Comparison of ENCODE assay signal across 8 cellular contexts in genomic region chrX:49308604-49309269, GRCh38. TPM values are rescaled to one million over a fixed set of nuclear protein-coding genes. Genes with fewer than 3 reads are reported as not detected.
DNase-seq lines count a peak whose midpoint lies in the region; ATAC-seq and TF ChIP-seq lines count a peak whose summit lies in the region.

No MANE protein-coding gene starts in this region.

- H3K36me3 Mint-ChIP-seq in WTC11, result no peaks in the 10 kb centered on the region

- peak overlapping the region; percentile 65 for H3K4me3 Mint-ChIP-seq in WTC11

- H3K9me3 Mint-ChIP-seq in WTC11, result no peaks in the 10 kb centered on the region

- peak overlapping the region; percentile 78 for H3K27ac Mint-ChIP-seq in WTC11

- intact Hi-C loops in sciatic nerve (cut with DNase I), result no loop called here

- POLR2A ChIA-PET in WTC11 (lab: Charles Lee), result interaction anchor here (1.3 to 1.9 kb wide), 2 partner anchors 9 to 40 kb away, joined by 3 to 5 read pairs; no protein-coding TSS in a partner anchor

- CTCF ChIA-PET in WTC11 (lab: Charles Lee), result interaction anchor here (1.3 kb wide), 1 partner anchor 17 kb away, joined by 10 read pairs; no protein-coding TSS in a partner anchor

- no peak for DNase-seq in WTC11 (ENCODE audit: low spot score)
- peak; percentile 39 for DNase-seq in fibroblast of villous mesenchyme (ENCODE audit: low read depth)
- DNase-seq in sciatic nerve (ENCODE audit: low spot score), result no peak
- DNase-seq in NCI-H69 (lab: John Stamatoyannopoulos, UW), result no peak
- DNase-seq in foreskin melanocyte, result no peak
- DNase-seq in NCI-H446 (lab: John Stamatoyannopoulos, UW), result no peak

- no peak for TF ChIP-seq CTCF in WTC11 (IDR thresholded peaks at IDR 0.05)
- no peak for TF ChIP-seq CTCF in fibroblast of villous mesenchyme (IDR thresholded peaks at IDR 0.05; ENCODE audit: insufficient read depth, low read depth, low read length)

- no peaks in the 10 kb centered on the region for H3K27me3 Mint-ChIP-seq in WTC11 (ENCODE audit: low read depth)

- H3K4me3 ChIP-seq in fibroblast of villous mesenchyme (ENCODE audit: low read depth, low read length), result peak overlapping the region; percentile 42

- peak; percentile 67 for ATAC-seq in GM18868 (IDR thresholded peaks at IDR 0.05; ENCODE audit: unreplicated experiment)
- ATAC-seq in WTC11, result no peak; the same call in 1 of the 2 replicates
- peak; percentile 77 for ATAC-seq in sciatic nerve
- ATAC-seq in GM21576 (IDR thresholded peaks at IDR 0.05; ENCODE audit: unreplicated experiment), result no peak

- H3K4me1 Mint-ChIP-seq in WTC11, result peaks cover 45% of the 10 kb centered on the region

TF ChIP-seq in WTC11, 78 proteins besides CTCF, POLR2A, EP300 and RAD21 (continues in another document):
- TF ChIP-seq GABPB1 (CRISPR knock-in tag; IDR thresholded peaks at IDR 0.05), result no peak
- no peak for TF ChIP-seq FOXP4 (CRISPR knock-in tag; IDR thresholded peaks at IDR 0.05)
- no peak for TF ChIP-seq FOXK1 (CRISPR knock-in tag; IDR thresholded peaks at IDR 0.05)
- no peak for TF ChIP-seq ZNF138 (CRISPR knock-in tag; conservative IDR thresholded peaks at IDR 0.05)
- no peak for TF ChIP-seq ATF3 (CRISPR knock-in tag; conservative IDR thresholded peaks at IDR 0.05)
- no peak for TF ChIP-seq ZBTB21 (CRISPR knock-in tag; IDR thresholded peaks at IDR 0.05; ENCODE audit: borderline replicate concordance)
- no peak for TF ChIP-seq FOXJ3 (CRISPR knock-in tag; IDR thresholded peaks at IDR 0.05; ENCODE audit: borderline replicate concordance)
- TF ChIP-seq AFF4 (CRISPR knock-in tag; IDR thresholded peaks at IDR 0.05; ENCODE audit: borderline replicate concordance), result no peak
- no peak for TF ChIP-seq ZNF512 (CRISPR knock-in tag; IDR thresholded peaks at IDR 0.05; ENCODE audit: borderline replicate concordance)
- TF ChIP-seq NFYB (CRISPR knock-in tag; conservative IDR thresholded peaks at IDR 0.05; ENCODE audit: low read depth), result no peak
- TF ChIP-seq E2F5 (CRISPR knock-in tag; IDR thresholded peaks at IDR 0.05), result no peak
- no peak for TF ChIP-seq ATF2 (CRISPR knock-in tag; IDR thresholded peaks at IDR 0.05; ENCODE audit: borderline replicate concordance, low read depth)

RNA-seq across cellular contexts. Expression of gene GAGE10, which starts 5.3 kb away (rescaled TPM):
- not detected in 3 replicates for total RNA-seq in WTC11 (2021)
- not detected in 2 replicates for total RNA-seq in fibroblast of villous mesenchyme
- total RNA-seq in sciatic nerve, result not detected

RNA-seq across cellular contexts. Expression of gene GAGE12J, which starts 13.1 kb away (rescaled TPM):
- total RNA-seq in WTC11 (2021), result not detected in 3 replicates
- total RNA-seq in fibroblast of villous mesenchyme, result not detected in 2 replicates
- total RNA-seq in sciatic nerve, result not detected

RNA-seq across cellular contexts. Expression of gene GAGE13, which starts 22.6 kb away (rescaled TPM):
- 0.39 TPM in 1 of 3 replicates, not detected in the others for total RNA-seq in WTC11 (2021)
- total RNA-seq in fibroblast of villous mesenchyme, result not detected in 2 replicates
- total RNA-seq in sciatic nerve, result not detected

RNA-seq across cellular contexts. Expression of gene PPP1R3F, which starts 39.1 kb away (rescaled TPM):
- total RNA-seq in WTC11 (2021), result 7.0 to 14.1 TPM (median 11.3 TPM) in 3 replicates
- total RNA-seq in fibroblast of villous mesenchyme, result 5.2 and 5.6 TPM in 2 replicates
- total RNA-seq in sciatic nerve, result 9.9 TPM

RNA-seq across cellular contexts. Expression of gene FOXP3, which starts 44.2 kb away (rescaled TPM):
- 0.39 to 0.42 TPM (median 0.39 TPM) in 3 replicates for total RNA-seq in WTC11 (2021)
- total RNA-seq in fibroblast of villous mesenchyme, result under 0.01 TPM in 1 of 2 replicates, not detected in the other
- 0.13 TPM for total RNA-seq in sciatic nerve

Comparison
In these comparisons a context has a peak if more than half of its experiments do, and no peak if none do; other contexts are left out.
1. ATAC-seq: peak in GM18868 (single experiment) and sciatic nerve (single experiment); none in WTC11 (single experiment) and GM21576 (single experiment).